Comparison of ENCODE assay signal across 31 cellular contexts in the genomic region with DNA sequence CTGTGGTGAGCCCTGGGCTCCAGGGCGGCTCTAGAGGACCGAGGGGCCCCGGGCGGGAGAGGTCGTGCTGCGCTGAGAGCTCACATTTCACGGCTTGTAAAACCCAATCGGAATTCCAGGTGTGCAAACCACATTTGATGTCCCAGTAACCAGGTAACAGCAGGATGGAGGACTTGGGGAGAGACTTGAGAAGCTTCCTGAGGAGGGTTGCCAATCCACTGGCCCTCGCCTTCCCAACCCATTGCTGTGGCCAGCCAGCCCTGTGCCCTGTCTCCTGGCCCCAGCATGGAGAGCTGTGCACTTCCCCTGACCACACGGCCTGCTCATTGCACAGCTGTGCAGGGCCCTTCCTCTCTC. TPM values are rescaled to one million over a fixed set of nuclear protein-coding genes. Genes with fewer than 3 reads are reported as not detected.
DNase-seq lines count a peak whose midpoint lies in the region; ATAC-seq, FAIRE-seq and TF ChIP-seq lines count a peak whose summit lies in the region.
"Had no signal": no experiment of that assay in that cellular context is flagged by ENCODE, and none has a peak within 500 bp of the region (broad histone marks: within the 10 kb centered on the region; RNA-seq: fewer than 3 reads in every experiment).

No MANE protein-coding gene starts in this region.

- no peak for TF ChIP-seq RAD21 in HepG2 (CRISPR knock-in tag; IDR thresholded peaks at IDR 0.05)

- peaks cover 30% of the 10 kb centered on the region for H3K36me3 Mint-ChIP-seq in stimulated activated memory B cell treated with anti-CD40 and anti-IgM and Interleukin-4, amounts not matched to agents 10 μg/mL and 1 μg/mL and 100 μg/mL, for 72 hours

- H4K20me1 ChIP-seq in HepG2 (ENCODE audit: insufficient read depth, low read length) (no peaks in the 10 kb centered on the region), hepatocyte (ENCODE audit: insufficient read depth, poor library complexity, severe bottlenecking) (no peaks in the 10 kb centered on the region)

- TF ChIP-seq CTCF in HepG2 (CRISPR knock-in tag; IDR thresholded peaks at IDR 0.05) (no peak), right lobe of liver (IDR thresholded peaks at IDR 0.05) (no peak), hepatocyte (IDR thresholded peaks at IDR 0.05; ENCODE audit: poor library complexity) (no peak)

- H3K36me3 ChIP-seq in HepG2 (replicated peaks in 1 of 2; ENCODE audit: control insufficient read depth in 1 of 2, insufficient read depth in 2 of 2, low read length in 2 of 2) (no peaks in the 10 kb centered on the region), right lobe of liver (no peaks in the 10 kb centered on the region), hepatocyte (replicated peaks; ENCODE audit: insufficient read depth, low read depth) (no peaks in the 10 kb centered on the region)
- H3K36me3 ChIP-seq: adrenal gland, BE2C, prostate gland, vagina had no signal

- no peak for TF ChIP-seq POLR2A in HepG2 (IDR thresholded peaks at IDR 0.05; ENCODE audit: insufficient read depth in 1 of 2, low read depth in 2 of 2, low read length in 2 of 2)
- no peak for TF ChIP-seq POLR2A in right lobe of liver (IDR thresholded peaks at IDR 0.05)

- no peak overlapping the region for H3K27ac Mint-ChIP-seq in stimulated activated memory B cell treated with anti-CD40 and anti-IgM and Interleukin-4, amounts not matched to agents 10 μg/mL and 1 μg/mL and 100 μg/mL, for 72 hours
- H3K27ac Mint-ChIP-seq: brain; T-helper 1 cell treated with Interleukin-12 subunit alpha and Interleukin-12 subunit beta and Interleukin-4 antibody, amounts not matched to agents 30 μg/mL and 1 μg/mL, for 36 hours had no signal

- no peak overlapping the region for H3K4me3 Mint-ChIP-seq in stimulated activated memory B cell treated with anti-CD40 and anti-IgM and Interleukin-4, amounts not matched to agents 10 μg/mL and 1 μg/mL and 100 μg/mL, for 72 hours
- H3K4me3 Mint-ChIP-seq: brain; neural crest cell; T-helper 1 cell treated with Interleukin-12 subunit alpha and Interleukin-12 subunit beta and Interleukin-4 antibody, amounts not matched to agents 30 μg/mL and 1 μg/mL, for 36 hours had no signal

- H3K9me2 ChIP-seq in hepatocyte (replicated peaks; ENCODE audit: insufficient read depth): no peaks in the 10 kb centered on the region

- in situ Hi-C loops in HepG2 (cut with HindIII; ENCODE audit: extremely low pct_ligation_motif_present, low pct_unique_long_range_greater_than_20kb): no loop called here

- DNase-seq in HepG2 (ENCODE audit: low spot score) (no peak), right lobe of liver (no peak), NCI-H2107 treated with DMSO at 0.1 percent for 48 hours (lab: John Stamatoyannopoulos, UW; ENCODE audit: unreplicated experiment) (peak; percentile 89), iPS-NIHi11 (ENCODE audit: low spot score) (peak; percentile 48), urothelium cell line (ENCODE audit: low spot score) (peak; percentile 54), hepatocyte (ENCODE audit: low spot score) (no peak), hepatic stellate cell (ENCODE audit: low spot score) (no peak)
- DNase-seq: activated CD4-positive, alpha-beta T cell treated with anti-CD3 and anti-CD28 coated beads for 48 hours; activated naive CD4-positive, alpha-beta T cell; activated T-cell treated with anti-CD3 and anti-CD28 coated beads, Interleukin-2, amount 50 U/mL, for 48 hours; BE2C; COR-L47; Kasumi-1; kidney glomerular epithelial cell; mucosa of descending colon; NCI-H1092; NCI-H2171 treated with DMSO at 0.1 percent for 48 hours; NK-92 treated with Interleukin-12 subunit alpha and Interleukin-12 subunit beta, amount 100 ng/mL, for 24 hours; substantia nigra had no signal

- H3K4me1 Mint-ChIP-seq in stimulated activated memory B cell treated with anti-CD40 and anti-IgM and Interleukin-4, amounts not matched to agents 10 μg/mL and 1 μg/mL and 100 μg/mL, for 72 hours: peaks cover 7% of the 10 kb centered on the region

- no peaks in the 10 kb centered on the region for H3K79me2 ChIP-seq in HepG2 (ENCODE audit: insufficient read depth, low read length)
- no peaks in the 10 kb centered on the region for H3K79me2 ChIP-seq in hepatocyte

- peaks cover 10% of the 10 kb centered on the region for H3K9me3 Mint-ChIP-seq in stimulated activated memory B cell treated with anti-CD40 and anti-IgM and Interleukin-4, amounts not matched to agents 10 μg/mL and 1 μg/mL and 100 μg/mL, for 72 hours

- 95% methylated on average over 10 of the region's 10 CpGs for WGBS in HepG2 (ENCODE audit: low lambda C conversion rate)
- 80% methylated on average over 1 of the region's 10 CpGs for WGBS in right lobe of liver (ENCODE audit: insufficient coverage, low coverage, low lambda C conversion rate, missing lambda C conversion rate)
- 67% methylated on average over 9 of the region's 10 CpGs for WGBS in hepatocyte (ENCODE audit: low lambda C conversion rate, missing lambda C conversion rate)

- FAIRE-seq in HepG2 (lab: Jason Lieb, UNC) (no peak), urothelium cell line (lab: Jason Lieb, UNC) (no peak)
- FAIRE-seq: A549, endothelial cell of umbilical vein, H1, RCC 7860 had no signal

- TF ChIP-seq EP300 in HepG2 (IDR thresholded peaks at IDR 0.05; ENCODE audit: low read depth in 2 of 2, low read length in 2 of 2) (no peak), HepG2 (CRISPR knock-in tag; IDR thresholded peaks at IDR 0.05; ENCODE audit: borderline replicate concordance) (no peak)

- no peak overlapping the region for H2AFZ ChIP-seq in HepG2 (ENCODE audit: low read length)
- H2AFZ ChIP-seq in hepatocyte: no peak overlapping the region

- no peaks in the 10 kb centered on the region for H3K27me3 Mint-ChIP-seq in stimulated activated memory B cell treated with anti-CD40 and anti-IgM and Interleukin-4, amounts not matched to agents 10 μg/mL and 1 μg/mL and 100 μg/mL, for 72 hours

- ATAC-seq in HepG2 (no peak), right lobe of liver (no peak)
- ATAC-seq in stimulated activated memory B cell treated with anti-CD40 and anti-IgM and Interleukin-4, amounts not matched to agents 10 μg/mL and 1 μg/mL and 100 μg/mL, for 72 hours: no peak
- ATAC-seq: A549, mucosa of descending colon had no signal

- H3K27me3 ChIP-seq in HepG2 (ENCODE audit: control insufficient read depth in 1 of 2, insufficient read depth in 2 of 2, low read length in 2 of 2): no peaks in the 10 kb centered on the region
- H3K27me3 ChIP-seq in right lobe of liver: no peaks in the 10 kb centered on the region
- H3K27me3 ChIP-seq in hepatocyte: no peaks in the 10 kb centered on the region
- H3K27me3 ChIP-seq: adrenal gland, vagina had no signal

- CTCF ChIA-PET in HepG2 (lab: Yijun Ruan, JAX; ENCODE audit: low intra/inter-chr PET ratio, low total read pairs): no interaction called here

- H3K9ac ChIP-seq in HepG2 (ENCODE audit: insufficient read depth, low read depth, low read length): no peak overlapping the region

- H3K4me1 ChIP-seq in HepG2 (ENCODE audit: insufficient read depth, low read length) (peaks cover 27% of the 10 kb centered on the region), right lobe of liver (no peaks in the 10 kb centered on the region), hepatocyte (ENCODE audit: insufficient read depth) (no peaks in the 10 kb centered on the region)
- H3K4me1 ChIP-seq: adrenal gland, BE2C, prostate gland, vagina had no signal

- no TSS peak for BruUV-seq in HepG2 (replicated peaks; lab: Mats Ljungman, UMichigan)

- H3K27ac ChIP-seq in HepG2 (ENCODE audit: extremely low read length, insufficient read depth, low read length) (no peak overlapping the region), right lobe of liver (no peak overlapping the region), hepatocyte (no peak overlapping the region)
- H3K27ac ChIP-seq: A549, adrenal gland, prostate gland, vagina had no signal

- no peaks in the 10 kb centered on the region for H3K9me3 ChIP-seq in HepG2 (ENCODE audit: low read length)
- H3K9me3 ChIP-seq in right lobe of liver: no peaks in the 10 kb centered on the region
- peaks cover 9% of the 10 kb centered on the region for H3K9me3 ChIP-seq in hepatocyte (ENCODE audit: low read depth)
- H3K9me3 ChIP-seq: adrenal gland, BE2C, mucosa of descending colon, prostate gland, vagina had no signal

- intact Hi-C loops in HepG2 (cut with micrococcal nuclease; ENCODE audit: unreplicated experiment) (loop anchor here (5.0 kb wide), 1 partner anchor 96 kb away; no protein-coding TSS in a partner anchor), right lobe of liver (cut with DNase I) (no loop called here)

- no peak overlapping the region for H3K4me3 ChIP-seq in HepG2 (replicated peaks in 1 of 3; ENCODE audit: insufficient read depth in 1 of 3, low read depth in 2 of 3, low read length in 3 of 3)
- no peak overlapping the region for H3K4me3 ChIP-seq in right lobe of liver
- no peak overlapping the region for H3K4me3 ChIP-seq in hepatocyte
- H3K4me3 ChIP-seq: A549, adrenal gland, lung, mucosa of descending colon, prostate gland, vagina had no signal

- H3K4me2 ChIP-seq in HepG2 (ENCODE audit: low read depth, low read length): no peak overlapping the region
- H3K4me2 ChIP-seq in hepatocyte: no peak overlapping the region
- H3K4me2 ChIP-seq: A549 had no signal

- POLR2A ChIA-PET in HepG2 (lab: Yijun Ruan, JAX): no interaction called here

RNA-seq across cellular contexts. Expression of a gene that starts 39.5 kb away (rescaled TPM):
- total RNA-seq in HepG2 (2016; rRNA removed; fragmentation: Illumina TruSeq; extraction: Trizol) (47.5 and 48.6 TPM in 2 replicates), right lobe of liver (10 to 100 TPM in 2 of 6 experiments, 1 to 10 TPM in 4; 6.3 to 18.2 (median 8.4) TPM), hepatocyte (13.0 and 19.3 TPM in 2 replicates)
- total RNA-seq in HepG2 (2016; cell fraction: cytosol; rRNA removed; fragmentation: Illumina TruSeq; extraction: Trizol; ENCODE audit: low read depth): 36.1 and 38.8 TPM in 2 replicates
- total RNA-seq in HepG2 (2016; cell fraction: insoluble cytoplasmic fraction; rRNA removed; fragmentation: Illumina TruSeq; extraction: Trizol): 42.9 and 49.7 TPM in 2 replicates
- total RNA-seq in HepG2 (2016; cell fraction: membrane; rRNA removed; fragmentation: Illumina TruSeq; extraction: Trizol): 46.0 and 48.9 TPM in 2 replicates
- 36.1 and 43.2 TPM in 2 replicates for total RNA-seq in HepG2 (2016; cell fraction: nucleus; rRNA removed; fragmentation: Illumina TruSeq; extraction: Trizol)
- polyA plus RNA-seq in HepG2 (2011; rRNA removed) (45.6 and 49.2 TPM in 2 replicates), hepatocyte (27.9 and 30.1 TPM in 2 replicates)
- 33.5 and 52.6 TPM in 2 replicates for polyA plus RNA-seq in HepG2 (2011; cell fraction: cytosol; rRNA removed)
- polyA plus RNA-seq in HepG2 (2011; cell fraction: nucleus; rRNA removed): 151 and 167 TPM in 2 replicates
- 36.1 and 37.5 TPM in 2 replicates for polyA plus RNA-seq in HepG2 (2012)
- polyA plus RNA-seq in HepG2 (2016; cell fraction: cytosol; fragmentation: Illumina TruSeq; extraction: Trizol; ENCODE audit: low read depth): 39.0 and 42.6 TPM in 2 replicates
- polyA plus RNA-seq in HepG2 (2016; cell fraction: insoluble cytoplasmic fraction; fragmentation: Illumina TruSeq; extraction: Trizol; ENCODE audit: low read depth): 48.6 and 51.7 TPM in 2 replicates
- 45.0 and 48.7 TPM in 2 replicates for polyA plus RNA-seq in HepG2 (2016; cell fraction: membrane; fragmentation: Illumina TruSeq; extraction: Trizol; ENCODE audit: low read depth)
- 83.8 and 85.3 TPM in 2 replicates for polyA plus RNA-seq in HepG2 (2016; cell fraction: nucleus; fragmentation: Illumina TruSeq; extraction: Trizol; ENCODE audit: insufficient read depth, low read depth)
- polyA minus RNA-seq in HepG2 (2011; rRNA and poly(A)+ RNA removed; ENCODE audit: low replicate concordance): 19.6 and 68.1 TPM in 2 replicates
- polyA minus RNA-seq in HepG2 (2011; cell fraction: cytosol; rRNA and poly(A)+ RNA removed): 23.7 TPM in 2 replicates
- polyA minus RNA-seq in HepG2 (2011; cell fraction: nucleus; rRNA and poly(A)+ RNA removed): 45.2 and 49.1 TPM in 2 replicates

Comparison
In these comparisons a context has a peak if more than half of its experiments do, and no peak if none do; other contexts are left out.
1. DNase-seq: peak in NCI-H2107 treated with DMSO at 0.1 percent for 48 hours (single experiment), iPS-NIHi11 (single experiment) and urothelium cell line (single experiment); none in HepG2 (single experiment), right lobe of liver (0 of 3), hepatocyte (single experiment) and hepatic stellate cell (single experiment).